ENCODE assay signal across 22 cellular contexts in the genomic region with DNA sequence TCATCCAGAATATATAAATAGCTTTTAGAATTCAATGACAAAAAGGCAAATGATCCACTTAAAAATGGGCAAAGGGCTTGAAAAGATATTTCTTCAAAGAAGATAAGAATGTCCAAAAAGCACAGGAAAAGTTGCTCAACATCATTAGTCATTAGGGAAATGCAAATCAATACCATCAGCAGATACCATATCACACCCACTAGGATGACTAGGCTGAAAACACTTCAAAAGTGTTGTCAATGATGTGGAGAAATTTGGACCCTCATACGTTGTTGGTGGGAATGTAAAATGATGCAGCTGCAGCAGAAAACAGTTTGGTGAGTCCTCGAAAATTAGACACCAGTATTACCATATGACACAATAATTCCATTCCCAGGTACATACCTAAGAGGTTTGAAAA.
"Had no signal": no experiment of that assay in that cellular context is flagged by ENCODE, and none has a peak within 500 bp of the region (broad histone marks: within the 10 kb centered on the region; RNA-seq: fewer than 3 reads in every experiment).

No MANE protein-coding gene starts in this region.

- H3K27ac ChIP-seq: HL-60, SJSA1, SK-N-MC had no signal

- H3K27me3 ChIP-seq: SJSA1 had no signal

- H3K9me3 ChIP-seq: SJSA1 had no signal

- H3K36me3 ChIP-seq: SJSA1 had no signal

- H3K4me1 ChIP-seq: SJSA1 had no signal

- H3K4me3 ChIP-seq: SJSA1, SK-N-MC had no signal

- FAIRE-seq: RCC 7860 had no signal

- DNase-seq: KBM-7, MV-4-11, NCI-H1048, NCI-H1105, NCI-H1417, NCI-H1436 treated with DMSO at 0.1 percent for 48 hours, NCI-H1694, NCI-H187 treated with DMSO at 0.1 percent for 48 hours, NCI-H2029 treated with DMSO at 0.1 percent for 48 hours, NCI-H2171 treated with DMSO at 0.1 percent for 48 hours, NCI-H345, NCI-H446 treated with DMSO at 0.1 percent for 48 hours, NCI-H510A treated with DMSO at 0.1 percent for 48 hours, NCI-H526 treated with DMSO at 0.1 percent for 48 hours, NCI-H748 treated with DMSO at 0.1 percent for 48 hours, Right ventricle myocardium superior, RPMI8226, SIG-M5 had no signal
